In the genomic region with DNA sequence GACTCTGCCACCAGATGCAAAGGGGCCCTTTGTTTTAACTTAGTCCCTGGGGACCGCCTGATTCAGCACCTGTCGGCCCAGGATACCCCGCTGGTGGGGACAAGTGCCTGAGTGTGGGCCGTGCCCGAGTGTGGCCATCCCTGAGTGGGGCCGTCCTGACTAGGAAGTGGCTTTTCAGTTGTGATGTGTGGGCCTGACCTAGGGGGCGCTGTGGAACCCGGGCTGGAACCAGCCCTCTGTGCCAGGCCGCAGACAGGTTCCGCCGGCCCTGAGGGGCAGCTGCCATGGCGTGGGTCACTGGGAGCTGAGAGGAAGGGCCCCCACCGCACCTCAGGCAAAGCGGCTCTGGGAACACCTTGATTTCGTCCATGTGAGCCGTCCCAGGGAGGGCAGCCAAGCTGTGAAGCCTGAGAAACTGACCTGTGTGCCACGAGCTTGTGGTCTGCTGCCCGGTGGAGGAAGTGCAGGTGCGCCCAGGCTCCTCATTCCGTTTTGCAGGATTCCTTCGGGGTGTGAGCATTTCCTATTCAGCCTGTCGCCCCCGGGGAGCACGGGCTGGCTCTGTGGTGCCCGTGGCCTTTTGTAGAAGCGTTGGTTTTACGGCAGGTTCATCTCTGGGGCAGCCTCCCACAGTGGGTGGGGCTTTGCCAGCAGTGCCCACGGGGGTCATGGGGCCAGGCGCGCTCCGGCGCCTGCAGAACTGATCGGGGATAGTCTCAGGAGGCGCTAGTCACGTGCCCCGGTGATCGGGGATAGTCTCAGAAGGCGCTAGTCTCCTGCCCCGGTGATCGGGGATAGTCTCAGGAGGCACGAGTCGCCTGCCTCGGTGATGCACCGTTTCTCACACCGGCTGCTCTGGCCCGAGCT, we compare ENCODE assay signal across 8 cellular contexts. TPM values are rescaled to one million over a fixed set of nuclear protein-coding genes. Genes with fewer than 3 reads are reported as not detected.
A peak's percentile ranks its signal among the peaks of the same experiment; 100 is the strongest.
DNase-seq lines count a peak whose midpoint lies in the region; ATAC-seq and TF ChIP-seq lines count a peak whose summit lies in the region.

No MANE protein-coding gene starts in this region.

- H3K4me3 Mint-ChIP-seq in stimulated activated naive B cell treated with anti-CD40 and anti-IgM and Interleukin-4, amounts not matched to agents 10 μg/mL and 1 μg/mL and 100 μg/mL, for 72 hours: peak overlapping the region; percentile 73 to 79

- intact Hi-C loops in lower leg skin (cut with DNase I; ENCODE audit: low total_unique reads): no loop called here

- DNase-seq in ELF-1 (ENCODE audit: low read depth, low spot score) (peak; percentile 83), LNCaP clone FGC (ENCODE audit: low read depth) (peak; percentile 56), UCSD-AML1 (lab: John Stamatoyannopoulos, UW; ENCODE audit: unreplicated experiment) (peak; percentile 67), cerebellum (ENCODE audit: low spot score) (peak; percentile 31), lower leg skin (ENCODE audit: low spot score in 2 of 2) (peak; percentile 40 to 90), NCI-H1930 (lab: John Stamatoyannopoulos, UW) (no peak)
- peak; percentile 51 for DNase-seq in stimulated activated naive B cell treated with anti-CD40 and anti-IgM and Interleukin-4, amounts not matched to agents 10 μg/mL and 1 μg/mL and 100 μg/mL, for 72 hours

- WGBS in lower leg skin, 2 donors: 3 to 4% methylated on average over 20 to 39 of the region's 46 CpGs

- peak; percentile 68 to 73 for ATAC-seq in stimulated activated naive B cell treated with anti-CD40 and anti-IgM and Interleukin-4, amounts not matched to agents 10 μg/mL and 1 μg/mL and 100 μg/mL, for 72 hours (replicated peaks)
- ATAC-seq in GM21360 (IDR thresholded peaks at IDR 0.05; ENCODE audit: unreplicated experiment): no peak

- peaks cover 42 to 47% of the 10 kb centered on the region in 2 donors for H3K36me3 Mint-ChIP-seq in stimulated activated naive B cell treated with anti-CD40 and anti-IgM and Interleukin-4, amounts not matched to agents 10 μg/mL and 1 μg/mL and 100 μg/mL, for 72 hours

- peak overlapping the region; percentile 94 for H3K27ac Mint-ChIP-seq in stimulated activated naive B cell treated with anti-CD40 and anti-IgM and Interleukin-4, amounts not matched to agents 10 μg/mL and 1 μg/mL and 100 μg/mL, for 72 hours

- H3K4me1 Mint-ChIP-seq in stimulated activated naive B cell treated with anti-CD40 and anti-IgM and Interleukin-4, amounts not matched to agents 10 μg/mL and 1 μg/mL and 100 μg/mL, for 72 hours: peaks cover 38 to 52% of the 10 kb centered on the region in 2 donors

- TF ChIP-seq CTCF in LNCaP clone FGC (IDR thresholded peaks at IDR 0.05; ENCODE audit: control insufficient read depth, extremely low read depth, insufficient read depth) (peak; percentile 71), lower leg skin (IDR thresholded peaks at IDR 0.05) (no peak)

- H3K9me3 Mint-ChIP-seq in stimulated activated naive B cell treated with anti-CD40 and anti-IgM and Interleukin-4, amounts not matched to agents 10 μg/mL and 1 μg/mL and 100 μg/mL, for 72 hours: no peaks in the 10 kb centered on the region

- H3K4me3 ChIP-seq in LNCaP clone FGC (ENCODE audit: low read depth, low read length) (peak overlapping the region; percentile 32), lower leg skin (ENCODE audit: low read depth, poor library complexity, severe bottlenecking) (no peak overlapping the region)

- H3K27me3 Mint-ChIP-seq in stimulated activated naive B cell treated with anti-CD40 and anti-IgM and Interleukin-4, amounts not matched to agents 10 μg/mL and 1 μg/mL and 100 μg/mL, for 72 hours: peaks cover 5 to 9% of the 10 kb centered on the region in 2 donors

- no peak for TF ChIP-seq POLR2A in lower leg skin (IDR thresholded peaks at IDR 0.05)

RNA-seq across cellular contexts. Expression of a gene that starts 5.3 kb away (rescaled TPM):
- total RNA-seq in cerebellum: 1,241 TPM
- total RNA-seq in lower leg skin: over 10,000 TPM in 2 of 4 donors, 1,000 to 10,000 TPM in 2; 8,523 to 25,229 (median 9,742) TPM

RNA-seq across cellular contexts. Expression of a gene that starts 9.8 kb away (rescaled TPM):
- 8.8 TPM for total RNA-seq in cerebellum
- 1 to 10 TPM; 1.1 to 3.3 (median 2.5) TPM for total RNA-seq in lower leg skin

RNA-seq across cellular contexts. Expression of a gene that starts 47.7 kb away (rescaled TPM):
- total RNA-seq in cerebellum: 2.5 TPM
- total RNA-seq in lower leg skin: 1 to 10 TPM in 2 of 4 donors, not detected in 2; 1.7 to 3.7 TPM

RNA-seq across cellular contexts. Expression of a gene that starts 57.5 kb away (rescaled TPM):
- total RNA-seq in cerebellum: 102 TPM
- 100 to 1,000 TPM in 1 of 4 donors, 10 to 100 TPM in 3; 79.0 to 156 (median 92.3) TPM for total RNA-seq in lower leg skin

Comparison
In these comparisons a context has a peak if more than half of its experiments do, and no peak if none do; other contexts are left out.
1. DNase-seq: peak in ELF-1 (single experiment), LNCaP clone FGC (single experiment), UCSD-AML1 (single experiment), cerebellum (single experiment), lower leg skin (2 of 2) and stimulated activated naive B cell treated with anti-CD40 and anti-IgM and Interleukin-4, amounts not matched to agents 10 μg/mL and 1 μg/mL and 100 μg/mL, for 72 hours (single experiment); none in NCI-H1930 (0 of 2).